ENCODE assay signal across 22 cellular contexts in the genomic region with DNA sequence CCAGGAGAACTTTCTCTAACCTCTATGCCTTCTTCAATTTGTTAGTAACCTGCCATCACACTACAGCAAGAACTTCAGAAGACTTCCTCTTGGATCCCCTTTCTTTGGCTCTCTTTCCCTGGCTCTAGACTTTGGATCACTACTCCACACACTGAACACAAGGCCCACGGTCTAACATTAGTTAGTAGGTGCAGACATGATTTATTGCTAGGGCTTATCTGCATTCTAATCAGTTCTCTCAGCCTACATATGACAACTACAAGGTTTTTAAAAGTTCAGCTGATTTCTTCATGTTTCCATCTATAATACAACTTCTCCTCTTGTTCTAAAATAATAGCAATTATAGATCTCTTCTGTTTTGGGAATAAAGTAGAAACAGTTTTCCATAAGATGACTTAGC.
"Had no signal": no experiment of that assay in that cellular context is flagged by ENCODE, and none has a peak within 500 bp of the region (broad histone marks: within the 10 kb centered on the region; RNA-seq: fewer than 3 reads in every experiment).

No MANE protein-coding gene starts in this region.

- H3K27me3 Mint-ChIP-seq: activated CD4-positive, alpha-beta T cell treated with anti-CD3 and anti-CD28 coated beads, Interleukin-2, amount 10 ng/mL, durations not matched to agents 7 days and 5 days; activated naive CD8-positive, alpha-beta T cell treated with anti-CD3 and anti-CD28 coated beads, Interleukin-2, amount 10 ng/mL, durations not matched to agents 7 days and 5 days; activated T-cell treated with anti-CD3 and anti-CD28 coated beads, Interleukin-2, amount 50 U/mL, for 24 hours had no signal

- H3K4me1 Mint-ChIP-seq: activated CD4-positive, alpha-beta T cell treated with anti-CD3 and anti-CD28 coated beads, Interleukin-2, amount 10 ng/mL, durations not matched to agents 7 days and 5 days; activated naive CD8-positive, alpha-beta T cell treated with anti-CD3 and anti-CD28 coated beads, Interleukin-2, amount 10 ng/mL, durations not matched to agents 7 days and 5 days; brain; neural crest cell had no signal

- H3K27ac Mint-ChIP-seq: activated CD4-positive, alpha-beta T cell treated with anti-CD3 and anti-CD28 coated beads, Interleukin-2, amount 10 ng/mL, durations not matched to agents 7 days and 5 days; activated CD8-positive, alpha-beta T cell treated with anti-CD3 and anti-CD28 coated beads, Interleukin-2, amount 10 ng/mL, durations not matched to agents 7 days and 5 days; activated naive CD8-positive, alpha-beta T cell treated with anti-CD3 and anti-CD28 coated beads, Interleukin-2, amount 10 ng/mL, durations not matched to agents 7 days and 5 days; activated T-cell treated with anti-CD3 and anti-CD28 coated beads, Interleukin-2, amount 50 U/mL, for 24 hours; activated T-helper 2 cell treated with anti-CD3 and anti-CD28 coated beads, Interferon-gamma antibody, Interleukin-2, Interleukin-4, amounts not matched to agents 10 μg/mL and 5 μg/mL and 100 μg/mL, durations not matched to agents 14 hours and 24 hours and 36 hours; brain had no signal

- H3K9me3 ChIP-seq: prostate gland, right atrium auricular region, tibial artery had no signal

- H3K27me3 ChIP-seq: left lung, right atrium auricular region, tibial artery had no signal

- H3K4me3 ChIP-seq: dorsolateral prefrontal cortex, left lung, prostate gland, right atrium auricular region, tibial artery had no signal

- H3K36me3 Mint-ChIP-seq: activated naive CD8-positive, alpha-beta T cell treated with anti-CD3 and anti-CD28 coated beads, Interleukin-2, amount 10 ng/mL, durations not matched to agents 7 days and 5 days; brain had no signal

- FAIRE-seq: frontal cortex, kidney, urothelium cell line had no signal

- H3K9me3 Mint-ChIP-seq: activated CD4-positive, alpha-beta T cell treated with anti-CD3 and anti-CD28 coated beads, Interleukin-2, amount 10 ng/mL, durations not matched to agents 7 days and 5 days; activated naive CD8-positive, alpha-beta T cell treated with anti-CD3 and anti-CD28 coated beads, Interleukin-2, amount 10 ng/mL, durations not matched to agents 7 days and 5 days; activated T-helper 2 cell treated with anti-CD3 and anti-CD28 coated beads, Interferon-gamma antibody, Interleukin-2, Interleukin-4, amounts not matched to agents 10 μg/mL and 5 μg/mL and 100 μg/mL, durations not matched to agents 14 hours and 24 hours and 36 hours; neural crest cell had no signal

- H3K4me3 Mint-ChIP-seq: activated CD4-positive, alpha-beta T cell treated with anti-CD3 and anti-CD28 coated beads, Interleukin-2, amount 10 ng/mL, durations not matched to agents 7 days and 5 days; activated CD8-positive, alpha-beta T cell treated with anti-CD3 and anti-CD28 coated beads, Interleukin-2, amount 10 ng/mL, durations not matched to agents 7 days and 5 days; activated naive CD8-positive, alpha-beta T cell treated with anti-CD3 and anti-CD28 coated beads, Interleukin-2, amount 10 ng/mL, durations not matched to agents 7 days and 5 days; activated T-cell treated with anti-CD3 and anti-CD28 coated beads, Interleukin-2, amount 50 U/mL, for 24 hours; brain; neural crest cell had no signal

- ATAC-seq: activated CD4-positive, CD25-positive, alpha-beta regulatory T cell treated with anti-CD3 and anti-CD28 coated beads, Interleukin-2, amount 50 U/mL, for 24 hours; activated CD8-positive, alpha-beta T cell treated with anti-CD3 and anti-CD28 coated beads, Interleukin-2, amount 10 ng/mL, durations not matched to agents 7 days and 5 days; left lung had no signal

- H3K36me3 ChIP-seq: left lung, prostate gland, right atrium auricular region, tibial artery had no signal

- H3K27ac ChIP-seq: dorsolateral prefrontal cortex, left lung, prostate gland, right atrium auricular region, tibial artery had no signal

- DNase-seq: activated CD4-positive, alpha-beta T cell treated with anti-CD3 and anti-CD28 coated beads, Interleukin-2, amount 10 ng/mL, durations not matched to agents 7 days and 5 days; activated CD8-positive, alpha-beta T cell treated with anti-CD3 and anti-CD28 coated beads, Interleukin-2, amount 10 ng/mL, durations not matched to agents 7 days and 5 days; activated naive CD4-positive, alpha-beta T cell treated with Interleukin-2 at 50 U/mL for 16 hours; activated naive CD8-positive, alpha-beta T cell treated with anti-CD3 and anti-CD28 coated beads, Interleukin-2, amount 10 ng/mL, durations not matched to agents 7 days and 5 days; activated T-cell treated with anti-CD3 and anti-CD28 coated beads, Interleukin-2, amount 50 U/mL, for 24 hours; caudate nucleus; dorsolateral prefrontal cortex; kidney; left lung; stimulated activated CD4-positive, alpha-beta T cell treated with anti-CD3 and anti-CD28 coated beads, Interleukin-12 subunit alpha, Interleukin-12 subunit beta, amount 100 ng/mL, for 4 hours; stimulated activated CD4-positive, alpha-beta T cell treated with anti-CD3 and anti-CD28 coated beads, Interleukin-2, amount 100 ng/mL, for 24 hours; stimulated activated naive CD4-positive, alpha-beta T cell treated with Interleukin-2 at 50 U/mL for 16 hours; substantia nigra; tibial artery had no signal

- H3K4me1 ChIP-seq: left lung, prostate gland, right atrium auricular region, tibial artery had no signal
